In genomic region chr1:37127254-37127748, GRCh38 we compare ENCODE assay signal across 8 cellular contexts.
"Had no signal": no experiment of that assay in that cellular context is flagged by ENCODE, and none has a peak within 500 bp of the region (broad histone marks: within the 10 kb centered on the region; RNA-seq: fewer than 3 reads in every experiment).

No MANE protein-coding gene starts in this region.

- H3K27ac ChIP-seq: GM23248, HL-60 had no signal

- H3K9me3 ChIP-seq: HAP-1 had no signal

- FAIRE-seq: HepG2 had no signal

- H3K4me1 ChIP-seq: HAP-1 had no signal

- H2AFZ ChIP-seq: GM23248 had no signal

- DNase-seq: GM23248, H7, HFFc6 had no signal

- H3K4me3 ChIP-seq: GM23248, HAP-1 had no signal

- H3K36me3 ChIP-seq: HAP-1 had no signal

- H3K4me3 Mint-ChIP-seq: HFFc6, IgD-negative memory B cell had no signal

- H3K27ac Mint-ChIP-seq: HFFc6, IgD-negative memory B cell had no signal

- H3K9ac ChIP-seq: GM23248 had no signal

- ATAC-seq: HCT116, HepG2 had no signal
